In the genomic region with DNA sequence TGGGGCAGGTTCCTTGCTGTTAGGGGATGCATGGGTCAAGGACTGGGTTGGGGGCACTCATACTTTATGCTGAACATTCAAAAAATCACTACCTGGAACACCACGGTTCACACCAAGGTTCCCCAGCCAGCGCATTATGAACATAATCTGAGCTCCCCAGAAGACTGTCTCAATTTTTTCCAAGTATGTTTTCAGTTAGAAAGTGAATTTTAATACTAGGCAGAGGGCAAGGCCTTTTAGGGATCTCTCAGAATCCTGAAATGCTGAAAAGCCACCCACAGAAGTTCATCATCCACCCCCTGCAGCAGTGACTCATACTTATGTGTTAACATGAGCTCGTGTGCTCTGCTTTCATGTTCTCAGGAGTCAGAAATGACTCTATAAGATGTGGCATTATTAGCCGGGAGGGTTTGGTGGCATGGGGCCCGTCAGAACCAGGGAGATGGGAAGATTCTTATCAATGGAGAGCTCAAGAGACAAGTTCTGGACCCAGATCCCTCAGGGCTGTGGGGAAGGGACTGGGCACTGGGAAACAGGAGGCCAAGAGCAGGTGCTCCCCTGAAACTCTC, we compare ENCODE assay signal across 9 cellular contexts.
DNase-seq lines count a peak whose midpoint lies in the region; ATAC-seq and TF ChIP-seq lines count a peak whose summit lies in the region.
"Had no signal": no experiment of that assay in that cellular context is flagged by ENCODE, and none has a peak within 500 bp of the region (broad histone marks: within the 10 kb centered on the region; RNA-seq: fewer than 3 reads in every experiment).

No MANE protein-coding gene starts in this region.

- H3K36me3 ChIP-seq in colonic mucosa, result no peaks in the 10 kb centered on the region

- H3K4me3 Mint-ChIP-seq in T-helper 17 cell, result peak overlapping the region; percentile 41

- in situ Hi-C loops in GM13977 (cut with MboI; ENCODE audit: low pct_unique_long_range_greater_than_20kb, low sequenced_read_pairs, unreplicated experiment), result no loop called here

- no peak overlapping the region for H3K4me3 ChIP-seq in choroid plexus epithelial cell (ENCODE audit: low read depth, low read length)
- H3K4me3 ChIP-seq in colonic mucosa, result no peak overlapping the region

- H3K27me3 Mint-ChIP-seq in T-helper 17 cell, result no peaks in the 10 kb centered on the region

- H3K27ac ChIP-seq in colonic mucosa, result no peak overlapping the region

- no peak for TF ChIP-seq CTCF in choroid plexus epithelial cell (conservative IDR thresholded peaks at IDR 0.05; ENCODE audit: low read depth, low read length)
- no peak for TF ChIP-seq CTCF in GM13977 (IDR thresholded peaks at IDR 0.05; ENCODE audit: extremely low read depth, insufficient read depth, missing control alignments)
- no peak for TF ChIP-seq CTCF in colonic mucosa (IDR thresholded peaks at IDR 0.05)

- H3K27me3 ChIP-seq in colonic mucosa, result no peaks in the 10 kb centered on the region

- H3K36me3 Mint-ChIP-seq in T-helper 17 cell (ENCODE audit: low read depth), result peaks cover 5% of the 10 kb centered on the region

- no peak overlapping the region for H3K9ac ChIP-seq in colonic mucosa (ENCODE audit: low read depth in 2 of 2, low read length in 2 of 2)

- no peaks in the 10 kb centered on the region for H3K9me3 ChIP-seq in T-helper 17 cell (ENCODE audit: control insufficient read depth, low read length, poor library complexity, severe bottlenecking)
- no peaks in the 10 kb centered on the region for H3K9me3 ChIP-seq in colonic mucosa

- DNase-seq in T-helper 17 cell (no peak), choroid plexus epithelial cell (ENCODE audit: low read depth) (peak; percentile 86), GM13977 (ENCODE audit: low spot score) (no peak), colonic mucosa (no peak)
- DNase-seq in stimulated activated CD4-positive, alpha-beta T cell treated with anti-CD3 and anti-CD28 coated beads, Interleukin-2, amount 100 ng/mL, for 4 hours (ENCODE audit: low read depth), result peak; percentile 60
- DNase-seq: H7 had no signal

- no peaks in the 10 kb centered on the region for H3K4me1 ChIP-seq in colonic mucosa

- peaks cover 30% of the 10 kb centered on the region for H3K4me1 Mint-ChIP-seq in T-helper 17 cell

- ATAC-seq in GM21390 (IDR thresholded peaks at IDR 0.05; ENCODE audit: unreplicated experiment) (peak; percentile 51), T-helper 17 cell (peak; percentile 12), HG03139 (IDR thresholded peaks at IDR 0.05; ENCODE audit: unreplicated experiment) (no peak), GM21526 (IDR thresholded peaks at IDR 0.05; ENCODE audit: low FRiP score, unreplicated experiment) (no peak)

- peak overlapping the region; percentile 100 for H3K27ac Mint-ChIP-seq in T-helper 17 cell

- intact Hi-C loops in colonic mucosa (cut with DNase I), result no loop called here

Comparison
In these comparisons a context has a peak if more than half of its experiments do, and no peak if none do; other contexts are left out.
1. ATAC-seq: peak in GM21390 (single experiment) and T-helper 17 cell (single experiment); none in HG03139 (single experiment) and GM21526 (single experiment).
2. DNase-seq: peak in choroid plexus epithelial cell (single experiment) and stimulated activated CD4-positive, alpha-beta T cell treated with anti-CD3 and anti-CD28 coated beads, Interleukin-2, amount 100 ng/mL, for 4 hours (single experiment); none in T-helper 17 cell (0 of 3), GM13977 (single experiment) and colonic mucosa (single experiment).